14 cellular contexts compared by ENCODE assay signal in genomic region chr3:138456961-138457862, GRCh38.
"Had no signal": no experiment of that assay in that cellular context is flagged by ENCODE, and none has a peak within 500 bp of the region (broad histone marks: within the 10 kb centered on the region; RNA-seq: fewer than 3 reads in every experiment).

No MANE protein-coding gene starts in this region.

- H3K27ac Mint-ChIP-seq: activated T-helper 1 cell treated with anti-CD3 and anti-CD28 coated beads, Interleukin-12 subunit alpha, Interleukin-12 subunit beta, Interleukin-2, Interleukin-4 antibody, amounts not matched to agents 30 ng/mL and 10 ng/mL and 1 ng/mL, durations not matched to agents 14 hours and 24 hours and 36 hours; memory B cell; nephron progenitor cell; T-helper 2 cell treated with Interferon-gamma antibody and Interleukin-4, amounts not matched to agents 5 μg/mL and 100 μg/mL, for 36 hours had no signal

- H3K27me3 ChIP-seq: left lung, vagina had no signal

- H3K36me3 Mint-ChIP-seq: memory B cell had no signal

- ATAC-seq: activated CD4-positive, CD25-positive, alpha-beta regulatory T cell treated with anti-CD3 and anti-CD28 coated beads, Interleukin-2, amount 50 U/mL, for 24 hours; left lung; stimulated activated naive CD8-positive, alpha-beta T cell treated with anti-CD3 and anti-CD28 coated beads, Interleukin-15, amount 100 ng/mL, for 72 hours had no signal

- H3K27ac ChIP-seq: adrenal gland, left lung, vagina had no signal

- H3K4me3 Mint-ChIP-seq: activated T-helper 1 cell treated with anti-CD3 and anti-CD28 coated beads, Interleukin-12 subunit alpha, Interleukin-12 subunit beta, Interleukin-2, Interleukin-4 antibody, amounts not matched to agents 30 ng/mL and 10 ng/mL and 1 ng/mL, durations not matched to agents 14 hours and 24 hours and 36 hours; central memory CD8-positive, alpha-beta T cell; memory B cell; nephron progenitor cell; stimulated activated naive CD8-positive, alpha-beta T cell treated with anti-CD3 and anti-CD28 coated beads, Interleukin-15, amount 100 ng/mL, for 72 hours; T-helper 2 cell treated with Interferon-gamma antibody and Interleukin-4, amounts not matched to agents 5 μg/mL and 100 μg/mL, for 36 hours had no signal

- H3K9me3 ChIP-seq: adrenal gland, left lung, vagina had no signal

- H3K4me1 ChIP-seq: adrenal gland, left lung, vagina had no signal

- H3K36me3 ChIP-seq: adrenal gland, vagina had no signal

- H3K9me3 Mint-ChIP-seq: activated T-helper 1 cell treated with anti-CD3 and anti-CD28 coated beads, Interleukin-12 subunit alpha, Interleukin-12 subunit beta, Interleukin-2, Interleukin-4 antibody, amounts not matched to agents 30 ng/mL and 10 ng/mL and 1 ng/mL, durations not matched to agents 14 hours and 24 hours and 36 hours; central memory CD8-positive, alpha-beta T cell; memory B cell; nephron progenitor cell; stimulated activated naive CD8-positive, alpha-beta T cell treated with anti-CD3 and anti-CD28 coated beads, Interleukin-15, amount 100 ng/mL, for 72 hours; T-helper 2 cell treated with Interferon-gamma antibody and Interleukin-4, amounts not matched to agents 5 μg/mL and 100 μg/mL, for 36 hours had no signal

- H3K4me1 Mint-ChIP-seq: central memory CD8-positive, alpha-beta T cell; nephron progenitor cell; stimulated activated naive CD8-positive, alpha-beta T cell treated with anti-CD3 and anti-CD28 coated beads, Interleukin-15, amount 100 ng/mL, for 72 hours had no signal

- DNase-seq: activated CD4-positive, alpha-beta T cell treated with anti-CD3 and anti-CD28 coated beads, Interleukin-2, amount 50 U/mL, for 48 hours; activated naive CD4-positive, alpha-beta T cell treated with anti-CD3 and anti-CD28 coated beads, Interleukin-2, amount 50 U/mL, for 16 hours; left lung; nephron progenitor cell; stimulated activated CD4-positive, alpha-beta T cell treated with anti-CD3 and anti-CD28 coated beads, Interleukin-4, amount 100 ng/mL, for 24 hours; stimulated activated naive CD8-positive, alpha-beta T cell treated with anti-CD3 and anti-CD28 coated beads, Interleukin-15, amount 100 ng/mL, for 72 hours; SW 1271 had no signal

- H3K4me3 ChIP-seq: adrenal gland, left lung, vagina had no signal
